17 cellular contexts compared by ENCODE assay signal in genomic region chr5:13408616-13409015, GRCh38.
"Had no signal": no experiment of that assay in that cellular context is flagged by ENCODE, and none has a peak within 500 bp of the region (broad histone marks: within the 10 kb centered on the region; RNA-seq: fewer than 3 reads in every experiment).

No MANE protein-coding gene starts in this region.

- H3K4me3 ChIP-seq: cardiac muscle cell, dorsolateral prefrontal cortex, lung, neural progenitor cell, ovary, sigmoid colon had no signal

- ATAC-seq: stimulated activated naive CD8-positive, alpha-beta T cell treated with anti-CD3 and anti-CD28 coated beads, Interleukin-15, amount 100 ng/mL, for 72 hours had no signal

- H3K9ac ChIP-seq: neural progenitor cell had no signal

- H3K9me3 ChIP-seq: ovary, sigmoid colon had no signal

- DNase-seq: activated B cell treated with CpG ODN at 0.5 μM for 24 hours; activated CD4-positive, alpha-beta T cell treated with anti-CD3 and anti-CD28 coated beads for 48 hours; activated CD8-positive, alpha-beta memory T cell treated with anti-CD3 and anti-CD28 coated beads for 24 hours; activated naive CD4-positive, alpha-beta T cell; aorta; dorsolateral prefrontal cortex; erythroblast; midbrain; naive B cell; ovary; sigmoid colon; stimulated activated CD4-positive, alpha-beta T cell treated with anti-CD3 and anti-CD28 coated beads, Interleukin-1b, Interleukin-23, amount 100 ng/mL, for 48 hours; stimulated activated naive CD8-positive, alpha-beta T cell treated with anti-CD3 and anti-CD28 coated beads, Interleukin-15, amount 100 ng/mL, for 72 hours; T-helper 2 cell had no signal

- H3K27me3 ChIP-seq: cardiac muscle cell, dorsolateral prefrontal cortex, neural progenitor cell, ovary, sigmoid colon had no signal

- H3K4me1 ChIP-seq: neural progenitor cell, sigmoid colon had no signal

- H3K36me3 ChIP-seq: cardiac muscle cell, neural progenitor cell, ovary, sigmoid colon had no signal

- H3K27ac ChIP-seq: cardiac muscle cell, dorsolateral prefrontal cortex, neural progenitor cell, ovary, sigmoid colon had no signal
